Comparison of ENCODE assay signal across 23 cellular contexts in genomic region chr15:33113666-33114483, GRCh38.
A peak's percentile ranks its signal among the peaks of the same experiment; 100 is the strongest.
DNase-seq lines count a peak whose midpoint lies in the region; ATAC-seq and TF ChIP-seq lines count a peak whose summit lies in the region.
"Had no signal": no experiment of that assay in that cellular context is flagged by ENCODE, and none has a peak within 500 bp of the region (broad histone marks: within the 10 kb centered on the region; RNA-seq: fewer than 3 reads in every experiment).

No MANE protein-coding gene starts in this region.

- BruUV-seq in PC-9 (replicated peaks; lab: Mats Ljungman, UMichigan) = TSS peak; percentile 81

- H3K9me2 ChIP-seq in PC-9 (ENCODE audit: insufficient read depth) = no peaks in the 10 kb centered on the region

- no peaks in the 10 kb centered on the region for H3F3A ChIP-seq in PC-9 (ENCODE audit: insufficient read depth, low read depth)

- H3K9ac ChIP-seq in mesenchymal stem cell (ENCODE audit: low read length) = no peak overlapping the region

- 79% methylated on average over 8 of the region's 8 CpGs for WGBS in mesenchymal stem cell

- no peaks in the 10 kb centered on the region for H3K79me2 ChIP-seq in PC-9 (ENCODE audit: low read depth)
- H3K79me2 ChIP-seq: hepatocyte had no signal

- H3K4me2 ChIP-seq in PC-9 = no peak overlapping the region
- H3K4me2 ChIP-seq in mesenchymal stem cell (ENCODE audit: low read length, poor library complexity, severe bottlenecking) = no peak overlapping the region
- H3K4me2 ChIP-seq: hepatocyte had no signal

- H3K27ac Mint-ChIP-seq in osteocyte (ENCODE audit: unreplicated experiment) = peak overlapping the region; percentile 65
- no peak overlapping the region for H3K27ac Mint-ChIP-seq in endothelial cell (ENCODE audit: unreplicated experiment)
- H3K27ac Mint-ChIP-seq: activated naive CD8-positive, alpha-beta T cell treated with anti-CD3 and anti-CD28 coated beads, Interleukin-2, amount 10 ng/mL, durations not matched to agents 7 days and 5 days; CD8-positive, alpha-beta T cell had no signal

- POLR2A ChIA-PET in PC-9 (lab: Charles Lee; ENCODE audit: unreplicated experiment) = interaction anchor here (0.6 kb wide), 1 partner anchor 46 kb away, joined by 7 read pairs; no protein-coding TSS in a partner anchor

- H2BK15ac ChIP-seq in mesenchymal stem cell (ENCODE audit: low read depth, poor library complexity, severe bottlenecking) = no peak overlapping the region

- peak; percentile 44 for DNase-seq in HT-29 (ENCODE audit: low spot score)
- DNase-seq in PC-9 = peak in 1 of 2 experiments; percentile 28
- DNase-seq in osteocyte (ENCODE audit: extremely low spot score, unreplicated experiment) = no peak
- DNase-seq in endothelial cell (ENCODE audit: low spot score) = no peak
- DNase-seq in mesenchymal stem cell = no peak
- DNase-seq: activated CD4-positive, CD25-positive, alpha-beta regulatory T cell treated with anti-CD3 and anti-CD28 coated beads, Interleukin-2, amount 50 U/mL, for 72 hours; activated effector memory CD4-positive, alpha-beta T cell treated with anti-CD3 and anti-CD28 coated beads, Interleukin-2, amount 50 U/mL, for 16 hours; activated naive CD8-positive, alpha-beta T cell treated with anti-CD3 and anti-CD28 coated beads, Interleukin-2, amount 10 ng/mL, durations not matched to agents 7 days and 5 days; CD8-positive, alpha-beta T cell; effector CD8-positive, alpha-beta T cell; gastrocnemius medialis; Kasumi-1; left lung; MV-4-11; NCI-H526 treated with DMSO at 0.1 percent for 48 hours; psoas muscle; Right ventricle myocardium superior; transverse colon had no signal

- H3K27me3 ChIP-seq in PC-9 (ENCODE audit: insufficient read depth, low read depth) (no peaks in the 10 kb centered on the region), mesenchymal stem cell (ENCODE audit: control insufficient read depth in 1 of 2, insufficient read depth in 1 of 2, low read length in 2 of 2) (no peaks in the 10 kb centered on the region)
- H3K27me3 ChIP-seq: esophagus muscularis mucosa, gastrocnemius medialis, left lung, transverse colon had no signal

- no peaks in the 10 kb centered on the region for H4K20me1 ChIP-seq in PC-9 (ENCODE audit: insufficient read depth)

- H3K4me3 Mint-ChIP-seq in osteocyte (ENCODE audit: unreplicated experiment) (peak overlapping the region; percentile 23), endothelial cell (ENCODE audit: unreplicated experiment) (no peak overlapping the region)
- H3K4me3 Mint-ChIP-seq: activated naive CD8-positive, alpha-beta T cell treated with anti-CD3 and anti-CD28 coated beads, Interleukin-2, amount 10 ng/mL, durations not matched to agents 7 days and 5 days; CD8-positive, alpha-beta T cell had no signal

- H3K23ac ChIP-seq in mesenchymal stem cell (ENCODE audit: low read length in 2 of 2) = no peak overlapping the region

- no peak overlapping the region for H3K14ac ChIP-seq in mesenchymal stem cell (ENCODE audit: low read length in 2 of 2)

- H3K36me3 ChIP-seq in PC-9 (ENCODE audit: low read depth) = no peaks in the 10 kb centered on the region
- no peaks in the 10 kb centered on the region for H3K36me3 ChIP-seq in mesenchymal stem cell (ENCODE audit: control insufficient read depth in 1 of 2, insufficient read depth in 2 of 2, low read depth in 1 of 2, low read length in 2 of 2)
- H3K36me3 ChIP-seq: esophagus muscularis mucosa, gastrocnemius medialis, left lung, transverse colon had no signal

- no peaks in the 10 kb centered on the region for H3K79me1 ChIP-seq in mesenchymal stem cell (replicated peaks; ENCODE audit: low read length, poor library complexity, severe bottlenecking)

- H3K27me3 Mint-ChIP-seq in osteocyte (ENCODE audit: unreplicated experiment) (no peaks in the 10 kb centered on the region), endothelial cell (ENCODE audit: unreplicated experiment) (peaks cover 1% of the 10 kb centered on the region)

- TF ChIP-seq CTCF in PC-9 (conservative IDR thresholded peaks at IDR 0.05) (no peak), osteocyte (IDR thresholded peaks at IDR 0.05) (no peak), endothelial cell (IDR thresholded peaks at IDR 0.05; ENCODE audit: unreplicated experiment) (no peak)

- CTCF ChIA-PET in PC-9 (lab: Charles Lee) = interaction anchor here (0.5 kb wide), 1 partner anchor 17 kb away, joined by 5 read pairs; no protein-coding TSS in a partner anchor

- H2BK120ac ChIP-seq in mesenchymal stem cell (ENCODE audit: low read depth, low read length) = no peak overlapping the region

- H3K36me3 Mint-ChIP-seq in osteocyte (ENCODE audit: unreplicated experiment) (no peaks in the 10 kb centered on the region), endothelial cell (ENCODE audit: low read depth, unreplicated experiment) (no peaks in the 10 kb centered on the region)
- H3K36me3 Mint-ChIP-seq: activated naive CD8-positive, alpha-beta T cell treated with anti-CD3 and anti-CD28 coated beads, Interleukin-2, amount 10 ng/mL, durations not matched to agents 7 days and 5 days; CD8-positive, alpha-beta T cell had no signal

- H3K18ac ChIP-seq in mesenchymal stem cell (ENCODE audit: low read depth in 1 of 2, low read length in 2 of 2) = no peak overlapping the region

- H3K9me3 Mint-ChIP-seq in osteocyte (ENCODE audit: unreplicated experiment) (no peaks in the 10 kb centered on the region), endothelial cell (ENCODE audit: unreplicated experiment) (no peaks in the 10 kb centered on the region)
- H3K9me3 Mint-ChIP-seq: CD8-positive, alpha-beta T cell had no signal

- H4K8ac ChIP-seq in mesenchymal stem cell (ENCODE audit: low read length) = no peak overlapping the region

- ATAC-seq in esophagus mucosa = peak; percentile 48
- ATAC-seq in GM21576 (IDR thresholded peaks at IDR 0.05; ENCODE audit: unreplicated experiment) = no peak
- ATAC-seq: CD8-positive, alpha-beta T cell; gastrocnemius medialis; GM12878; left lung; psoas muscle had no signal

- no peak overlapping the region for H2AFZ ChIP-seq in PC-9
- H2AFZ ChIP-seq in mesenchymal stem cell (ENCODE audit: low read depth, low read length) = no peak overlapping the region
- H2AFZ ChIP-seq: hepatocyte had no signal

- H2BK12ac ChIP-seq in mesenchymal stem cell (ENCODE audit: low read length in 2 of 2) = peak overlapping the region in 1 of 2 experiments; percentile 24

- H3K4me1 Mint-ChIP-seq in osteocyte (ENCODE audit: unreplicated experiment) (peaks cover 54% of the 10 kb centered on the region), endothelial cell (ENCODE audit: unreplicated experiment) (peaks cover 5% of the 10 kb centered on the region)
- H3K4me1 Mint-ChIP-seq: activated naive CD8-positive, alpha-beta T cell treated with anti-CD3 and anti-CD28 coated beads, Interleukin-2, amount 10 ng/mL, durations not matched to agents 7 days and 5 days had no signal

- H3K4ac ChIP-seq in mesenchymal stem cell (ENCODE audit: low read depth in 1 of 2, low read length in 2 of 2) = no peak overlapping the region

- H3K4me1 ChIP-seq in PC-9 (replicated peaks; ENCODE audit: insufficient read depth) (no peaks in the 10 kb centered on the region), mesenchymal stem cell (ENCODE audit: control insufficient read depth, insufficient read depth, low read depth, low read length) (no peaks in the 10 kb centered on the region)
- H3K4me1 ChIP-seq: psoas muscle had no signal

- H3K9me3 ChIP-seq in PC-9 (ENCODE audit: insufficient read depth, low read depth) (0 out of 2 replicates have a peak, but pooled peaks cover 4% of the 10 kb centered on the region), mesenchymal stem cell (ENCODE audit: control insufficient read depth, low read length) (peaks cover 2% of the 10 kb centered on the region)
- H3K9me3 ChIP-seq: esophagus muscularis mucosa, gastrocnemius medialis, left lung, psoas muscle, transverse colon had no signal

- no peak overlapping the region for H2BK5ac ChIP-seq in mesenchymal stem cell (ENCODE audit: low read depth, low read length, poor library complexity, severe bottlenecking)

- no peak overlapping the region for H4K91ac ChIP-seq in mesenchymal stem cell (ENCODE audit: low read length)

- H3K27ac ChIP-seq in PC-9 (no peak overlapping the region), mesenchymal stem cell (ENCODE audit: low read length, poor library complexity, severe bottlenecking) (no peak overlapping the region)
- H3K27ac ChIP-seq: esophagus muscularis mucosa, gastrocnemius medialis, hepatocyte, left lung, psoas muscle, transverse colon had no signal

- H2AK5ac ChIP-seq in mesenchymal stem cell (ENCODE audit: low read length, severe bottlenecking) = no peak overlapping the region

- no peak overlapping the region for H3K4me3 ChIP-seq in PC-9
- H3K4me3 ChIP-seq in mesenchymal stem cell (ENCODE audit: insufficient read depth in 1 of 2, low read depth in 1 of 2, low read length in 2 of 2) = no peak overlapping the region
- H3K4me3 ChIP-seq: esophagus muscularis mucosa, gastrocnemius medialis, GM12878, hepatocyte, left lung, psoas muscle, transverse colon had no signal

- intact Hi-C loops in PC-9 (cut with micrococcal nuclease; ENCODE audit: unreplicated experiment) = no loop called here
